Comparison of ENCODE assay signal across 26 cellular contexts in genomic region chr17:82923366-82924113, GRCh38.
DNase-seq lines count a peak whose midpoint lies in the region; ATAC-seq and TF ChIP-seq lines count a peak whose summit lies in the region.
"Had no signal": no experiment of that assay in that cellular context is flagged by ENCODE, and none has a peak within 500 bp of the region (broad histone marks: within the 10 kb centered on the region; RNA-seq: fewer than 3 reads in every experiment).

No MANE protein-coding gene starts in this region.

- no peak for ATAC-seq in activated naive CD4-positive, alpha-beta T cell treated with anti-CD3 and anti-CD28 coated beads, Interleukin-2, amount 50 U/mL, for 72 hours
- no peak for ATAC-seq in GM18498 (IDR thresholded peaks at IDR 0.05; ENCODE audit: unreplicated experiment)
- ATAC-seq: K562, left ventricle myocardium superior had no signal

- intact Hi-C loops in PC-9 (cut with micrococcal nuclease; ENCODE audit: unreplicated experiment), result no loop called here

- CTCF ChIA-PET in PC-9 (lab: Charles Lee), result no interaction called here

- H3K9me3 ChIP-seq in PC-9 (ENCODE audit: insufficient read depth, low read depth), result no peaks in the 10 kb centered on the region
- H3K9me3 ChIP-seq: BE2C had no signal

- peak; percentile 61 for DNase-seq in NCI-H2196 (lab: John Stamatoyannopoulos, UW; ENCODE audit: unreplicated experiment)
- no peak for DNase-seq in NCI-H2196 treated with DMSO at 0.1 percent for 48 hours (lab: John Stamatoyannopoulos, UW; ENCODE audit: unreplicated experiment)
- peak; percentile 61 for DNase-seq in GF-D8 (lab: John Stamatoyannopoulos, UW)
- peak; percentile 50 for DNase-seq in NCI-H510A (lab: John Stamatoyannopoulos, UW)
- peak; percentile 75 for DNase-seq in myocyte (ENCODE audit: low read depth)
- DNase-seq in activated naive CD4-positive, alpha-beta T cell treated with anti-CD3 and anti-CD28 coated beads, Interleukin-2, amount 50 U/mL, for 72 hours (ENCODE audit: low spot score in 2 of 2), result no peak
- no peak for DNase-seq in PC-9
- DNase-seq: activated CD4-positive, alpha-beta memory T cell treated with anti-CD3 and anti-CD28 coated beads, Interleukin-2, amount 10 ng/mL, durations not matched to agents 7 days and 5 days; activated CD4-positive, CD25-positive, alpha-beta regulatory T cell; activated naive CD4-positive, alpha-beta T cell treated with anti-CD3 and anti-CD28 coated beads for 36 hours; activated T-cell treated with anti-CD3 and anti-CD28 coated beads for 4 hours; amygdala; BE2C; Calu3; caudate nucleus; dermis blood vessel endothelial cell; GOT3; left ventricle myocardium superior; midbrain; MM.1S; NCI-H1694; NCI-H526 had no signal

- no peak overlapping the region for H3K27ac Mint-ChIP-seq in activated naive CD4-positive, alpha-beta T cell treated with anti-CD3 and anti-CD28 coated beads, Interleukin-2, amount 50 U/mL, for 72 hours
- H3K27ac Mint-ChIP-seq: activated CD4-positive, alpha-beta memory T cell treated with anti-CD3 and anti-CD28 coated beads, Interleukin-2, amount 10 ng/mL, durations not matched to agents 7 days and 5 days; activated naive CD4-positive, alpha-beta T cell treated with anti-CD3 and anti-CD28 coated beads for 36 hours; nephron had no signal

- no peaks in the 10 kb centered on the region for H3K27me3 ChIP-seq in PC-9 (ENCODE audit: insufficient read depth, low read depth)
- H3K27me3 ChIP-seq: BE2C had no signal

- H3F3A ChIP-seq in PC-9 (ENCODE audit: insufficient read depth, low read depth), result no peaks in the 10 kb centered on the region

- no peaks in the 10 kb centered on the region for H4K20me1 ChIP-seq in PC-9 (ENCODE audit: insufficient read depth)

- POLR2A ChIA-PET in PC-9 (lab: Charles Lee; ENCODE audit: unreplicated experiment), result no interaction called here

- no peak overlapping the region for H2AFZ ChIP-seq in PC-9
- H2AFZ ChIP-seq: parathyroid adenoma had no signal

- no peaks in the 10 kb centered on the region for H3K36me3 ChIP-seq in PC-9 (ENCODE audit: low read depth)

- H3K36me3 Mint-ChIP-seq in activated naive CD4-positive, alpha-beta T cell treated with anti-CD3 and anti-CD28 coated beads, Interleukin-2, amount 50 U/mL, for 72 hours, result no peaks in the 10 kb centered on the region

- no peaks in the 10 kb centered on the region for H3K9me3 Mint-ChIP-seq in activated naive CD4-positive, alpha-beta T cell treated with anti-CD3 and anti-CD28 coated beads, Interleukin-2, amount 50 U/mL, for 72 hours
- H3K9me3 Mint-ChIP-seq: activated CD4-positive, alpha-beta memory T cell treated with anti-CD3 and anti-CD28 coated beads, Interleukin-2, amount 10 ng/mL, durations not matched to agents 7 days and 5 days; activated naive CD4-positive, alpha-beta T cell treated with anti-CD3 and anti-CD28 coated beads for 36 hours; nephron had no signal

- H3K27ac ChIP-seq in PC-9, result no peak overlapping the region
- H3K27ac ChIP-seq: parathyroid adenoma had no signal

- TF ChIP-seq CTCF in PC-9 (conservative IDR thresholded peaks at IDR 0.05), result no peak

- BruUV-seq in PC-9 (replicated peaks; lab: Mats Ljungman, UMichigan), result no TSS peak

- no peaks in the 10 kb centered on the region for H3K4me1 ChIP-seq in PC-9 (replicated peaks; ENCODE audit: insufficient read depth)
- H3K4me1 ChIP-seq: BE2C, parathyroid adenoma had no signal

- no peaks in the 10 kb centered on the region for H3K79me2 ChIP-seq in PC-9 (ENCODE audit: low read depth)

- no peak overlapping the region for H3K4me3 ChIP-seq in PC-9
- H3K4me3 ChIP-seq: K562 had no signal

- H3K4me2 ChIP-seq in PC-9, result no peak overlapping the region

- no peaks in the 10 kb centered on the region for H3K9me2 ChIP-seq in PC-9 (ENCODE audit: insufficient read depth)

Comparison
In these comparisons a context has a peak if more than half of its experiments do, and no peak if none do; other contexts are left out.
1. DNase-seq: peak in NCI-H2196 (single experiment), GF-D8 (single experiment), NCI-H510A (single experiment) and myocyte (single experiment); none in NCI-H2196 treated with DMSO at 0.1 percent for 48 hours (single experiment), activated naive CD4-positive, alpha-beta T cell treated with anti-CD3 and anti-CD28 coated beads, Interleukin-2, amount 50 U/mL, for 72 hours (0 of 2) and PC-9 (0 of 2).